In the genomic region with DNA sequence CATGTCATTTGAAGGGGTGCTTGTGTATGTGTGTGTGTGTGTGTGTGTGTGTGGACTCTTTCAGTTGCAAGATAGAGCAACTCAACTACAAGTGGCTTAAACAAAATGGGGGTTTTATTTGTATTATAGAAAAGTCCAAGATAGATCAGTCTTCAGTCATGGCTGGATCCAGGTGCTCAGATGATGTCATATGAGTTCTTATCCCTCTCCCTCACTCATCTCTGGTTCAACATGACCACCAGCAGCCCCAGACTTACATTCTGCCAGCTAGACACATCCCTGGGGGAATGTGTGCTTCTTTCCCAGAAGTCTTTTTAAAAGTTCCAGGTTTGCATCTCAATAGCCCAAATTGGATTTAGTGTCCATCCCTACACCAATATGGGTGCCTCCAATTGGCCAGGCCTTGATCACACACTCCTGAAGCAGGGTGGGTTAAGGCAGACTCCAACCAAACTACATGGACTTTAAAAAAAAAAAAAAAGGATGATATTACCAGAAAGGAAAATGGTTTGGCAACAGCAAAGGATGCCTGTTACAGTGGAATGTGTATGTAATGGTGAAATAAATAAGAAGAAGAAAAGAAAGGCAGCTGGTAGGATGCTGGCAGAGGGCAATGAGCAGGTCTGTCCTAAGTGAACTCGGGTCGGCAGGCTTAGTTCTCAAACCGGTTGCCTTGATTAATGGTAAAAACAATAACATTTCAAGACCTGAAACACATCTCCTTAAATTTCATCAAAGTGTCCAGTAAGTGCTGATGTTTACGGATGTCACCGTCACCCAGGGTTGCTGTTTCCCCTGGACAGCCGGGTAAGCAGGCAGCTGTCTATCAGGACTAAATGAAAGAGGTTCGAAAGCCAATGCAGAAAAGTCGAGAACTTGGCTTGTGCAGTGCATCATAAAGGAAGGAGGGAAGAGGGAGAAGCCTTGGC, we compare ENCODE assay signal across 8 cellular contexts.
DNase-seq lines count a peak whose midpoint lies in the region; ATAC-seq and TF ChIP-seq lines count a peak whose summit lies in the region.
"Had no signal": no experiment of that assay in that cellular context is flagged by ENCODE, and none has a peak within 500 bp of the region (broad histone marks: within the 10 kb centered on the region; RNA-seq: fewer than 3 reads in every experiment).

No MANE protein-coding gene starts in this region.

- intact Hi-C loops in stomach (cut with DNase I; ENCODE audit: low total_unique reads) (no loop called here), spleen (cut with DNase I; ENCODE audit: low total_unique reads) (no loop called here)

- 0 out of 2 replicates have a peak overlapping the region, but pooled peaks have one; percentile 1 for H2AFZ ChIP-seq in GM23248

- no peaks in the 10 kb centered on the region for H3K27me3 ChIP-seq in GM23248 (replicated peaks; ENCODE audit: insufficient read depth)
- H3K27me3 ChIP-seq in stomach: no peaks in the 10 kb centered on the region
- peaks cover 0 to 10% (median 0%) of the 10 kb centered on the region in 7 donors for H3K27me3 ChIP-seq in spleen (replicated peaks in 1 of 7)

- DNase-seq in GM23248 (peak; percentile 63), NCI-H774 (lab: John Stamatoyannopoulos, UW) (peak; percentile 52), fibroblast of peridontal ligament (ENCODE audit: extremely low read depth) (peak; percentile 70), stomach (no peak), GF-D8 (lab: John Stamatoyannopoulos, UW) (no peak), spleen (no peak)
- DNase-seq: T-helper 2 cell had no signal

- H3K4me2 ChIP-seq in GM23248 (ENCODE audit: unreplicated experiment): peak overlapping the region; percentile 78

- TF ChIP-seq POLR2A in stomach (IDR thresholded peaks at IDR 0.05): no peak
- no peak for TF ChIP-seq POLR2A in spleen (IDR thresholded peaks at IDR 0.05)

- peak overlapping the region; percentile 52 for H3K4me3 ChIP-seq in GM23248
- no peak overlapping the region for H3K4me3 ChIP-seq in stomach
- no peak overlapping the region for H3K4me3 ChIP-seq in spleen

- no peaks in the 10 kb centered on the region for H3K9me2 ChIP-seq in GM23248 (ENCODE audit: insufficient read depth)

- H3K4me1 ChIP-seq in GM23248 (ENCODE audit: insufficient read depth): peaks cover 43% of the 10 kb centered on the region
- peaks cover 22 to 38% (median 30%) of the 10 kb centered on the region in 4 donors for H3K4me1 ChIP-seq in stomach
- H3K4me1 ChIP-seq in spleen: no peaks in the 10 kb centered on the region

- WGBS in GM23248 (ENCODE audit: low coverage in 1 of 2, low lambda C conversion rate in 2 of 2, missing lambda C conversion rate in 2 of 2), 2 experiments: 7 to 12% methylated on average over 8 of the region's 8 CpGs
- WGBS in stomach, 5 donors: 14 to 46% (median 22%) methylated on average over 8 of the region's 8 CpGs
- WGBS in spleen, 5 donors: 73 to 84% (median 79%) methylated on average over 8 of the region's 8 CpGs

- no peak for TF ChIP-seq CTCF in stomach (IDR thresholded peaks at IDR 0.05)
- TF ChIP-seq CTCF in spleen (IDR thresholded peaks at IDR 0.05 in 8 of 11, conservative IDR thresholded peaks at IDR 0.05 in 3 of 11): no peak

- no peak for ATAC-seq in GM21737 (IDR thresholded peaks at IDR 0.05; ENCODE audit: unreplicated experiment)

- H3K9ac ChIP-seq in GM23248: peak overlapping the region; percentile 67

- no peaks in the 10 kb centered on the region for H3K79me2 ChIP-seq in GM23248 (ENCODE audit: insufficient read depth)

- no peaks in the 10 kb centered on the region for H3K9me3 ChIP-seq in GM23248 (ENCODE audit: low read depth)
- no peaks in the 10 kb centered on the region for H3K9me3 ChIP-seq in stomach
- H3K9me3 ChIP-seq in spleen: no peaks in the 10 kb centered on the region

- H3K36me3 ChIP-seq in GM23248 (ENCODE audit: low read depth) (no peaks in the 10 kb centered on the region), stomach (no peaks in the 10 kb centered on the region), spleen (no peaks in the 10 kb centered on the region)

- H3K27ac ChIP-seq in GM23248 (peak overlapping the region; percentile 78), stomach (peak overlapping the region; percentile 31 to 69 (median 62)), spleen (no peak overlapping the region)

- TF ChIP-seq EP300 in stomach (IDR thresholded peaks at IDR 0.05): no peak

- peaks cover 38% of the 10 kb centered on the region for H3F3A ChIP-seq in GM23248 (ENCODE audit: insufficient read depth)

- H4K20me1 ChIP-seq in GM23248 (ENCODE audit: insufficient read depth): no peaks in the 10 kb centered on the region

- in situ Hi-C loops in GM23248 (cut with MboI): no loop called here

Comparison
In these comparisons a context has a peak if more than half of its experiments do, and no peak if none do; other contexts are left out.
1. DNase-seq: peak in GM23248 (single experiment), NCI-H774 (single experiment) and fibroblast of peridontal ligament (single experiment); none in stomach (single experiment), GF-D8 (single experiment) and spleen (single experiment).
2. H3K27ac ChIP-seq: peak in GM23248 (single experiment) and stomach (5 of 5); none in spleen (0 of 8).